1 cellular context compared by ENCODE assay signal in genomic region chr13:73466561-73466960, GRCh38.
TF ChIP-seq lines count a peak whose summit lies in the region.

No MANE protein-coding gene starts in this region.

TF ChIP-seq in HepG2, 621 proteins besides CTCF, POLR2A, EP300 and RAD21 (continued from another document):
- TF ChIP-seq USF2 (IDR thresholded peaks at IDR 0.05; ENCODE audit: low read depth, low read length) (no peak), USF2 (CRISPR knock-in tag; IDR thresholded peaks at IDR 0.05; ENCODE audit: borderline replicate concordance) (no peak), ZNF768 (CRISPR knock-in tag; IDR thresholded peaks at IDR 0.05) (no peak), SMAD3 (CRISPR knock-in tag; IDR thresholded peaks at IDR 0.05) (no peak), THAP11 (CRISPR knock-in tag; IDR thresholded peaks at IDR 0.05) (no peak), ZNF253 (CRISPR knock-in tag; IDR thresholded peaks at IDR 0.05; ENCODE audit: borderline replicate concordance) (no peak), ZNF124 (CRISPR knock-in tag; IDR thresholded peaks at IDR 0.05) (no peak), CCAR2 (optimal IDR thresholded peaks at IDR 0.05; ENCODE audit: low read depth, low read length) (no peak)
TF ChIP-seq in HepG2: peak in this region for 0.
